Comparison of ENCODE assay signal across 22 cellular contexts in genomic region chr4:105625214-105625613, GRCh38.
"Had no signal": no experiment of that assay in that cellular context is flagged by ENCODE, and none has a peak within 500 bp of the region (broad histone marks: within the 10 kb centered on the region; RNA-seq: fewer than 3 reads in every experiment).

No MANE protein-coding gene starts in this region.

- H3K9me3 ChIP-seq: Peyer's patch had no signal

- FAIRE-seq: bronchial epithelial cell had no signal

- H3K9me3 Mint-ChIP-seq: activated CD4-positive, alpha-beta T cell treated with anti-CD3 and anti-CD28 coated beads, Interleukin-2, amount 10 ng/mL, durations not matched to agents 24 days and 14 days; activated naive CD4-positive, alpha-beta T cell treated with anti-CD3 and anti-CD28 coated beads, Interleukin-2, amount 50 U/mL, for 24 hours; activated T-cell treated with anti-CD3 and anti-CD28 coated beads, Interleukin-2, amount 50 U/mL, for 24 hours; activated T-helper 1 cell treated with anti-CD3 and anti-CD28 coated beads, Interleukin-12 subunit alpha, Interleukin-12 subunit beta, Interleukin-2, Interleukin-4 antibody, amounts not matched to agents 30 ng/mL and 10 ng/mL and 1 ng/mL, durations not matched to agents 14 hours and 24 hours and 36 hours; T-helper 1 cell treated with Interleukin-12 subunit alpha and Interleukin-12 subunit beta and Interleukin-4 antibody, amounts not matched to agents 30 μg/mL and 1 μg/mL, for 36 hours had no signal

- H3K4me1 Mint-ChIP-seq: activated CD4-positive, alpha-beta T cell treated with anti-CD3 and anti-CD28 coated beads, Interleukin-2, amount 10 ng/mL, durations not matched to agents 24 days and 14 days; activated naive CD4-positive, alpha-beta T cell treated with anti-CD3 and anti-CD28 coated beads, Interleukin-2, amount 50 U/mL, for 24 hours had no signal

- DNase-seq: activated CD4-positive, alpha-beta T cell treated with anti-CD3 and anti-CD28 coated beads, Interleukin-2, amount 10 ng/mL, durations not matched to agents 24 days and 14 days; activated CD4-positive, alpha-beta T cell treated with anti-CD3 and anti-CD28 coated beads, Interleukin-2, amount 50 U/mL, for 48 hours; activated CD4-positive, CD25-positive, alpha-beta regulatory T cell treated with anti-CD3 and anti-CD28 coated beads, Interleukin-2, amount 50 U/mL, for 72 hours; activated CD8-positive, alpha-beta memory T cell treated with anti-CD3 and anti-CD28 coated beads, Interleukin-2, amount 10 ng/mL, durations not matched to agents 7 days and 5 days; activated effector memory CD4-positive, alpha-beta T cell treated with Interleukin-2 at 50 U/mL for 16 hours; activated naive CD4-positive, alpha-beta T cell; activated T-cell treated with anti-CD3 and anti-CD28 coated beads, Interleukin-2, amount 50 U/mL, for 24 hours; central memory CD4-positive, alpha-beta T cell; Kasumi-1; NCI-H1048; NCI-H146; NCI-H187 treated with DMSO at 0.1 percent for 48 hours; NCI-H2081 treated with DMSO at 0.1 percent for 48 hours; NCI-H524 treated with DMSO at 0.1 percent for 48 hours; NCI-H774; NK-92 treated with Interleukin-12 subunit alpha and Interleukin-12 subunit beta, amount 100 ng/mL, for 24 hours; SHP77 had no signal

- H3K27me3 ChIP-seq: Peyer's patch had no signal

- ATAC-seq: activated CD8-positive, alpha-beta memory T cell treated with anti-CD3 and anti-CD28 coated beads, Interleukin-2, amount 10 ng/mL, durations not matched to agents 7 days and 5 days had no signal

- H3K27ac Mint-ChIP-seq: activated CD4-positive, alpha-beta T cell treated with anti-CD3 and anti-CD28 coated beads, Interleukin-2, amount 10 ng/mL, durations not matched to agents 24 days and 14 days; activated CD8-positive, alpha-beta memory T cell treated with anti-CD3 and anti-CD28 coated beads, Interleukin-2, amount 10 ng/mL, durations not matched to agents 7 days and 5 days; activated naive CD4-positive, alpha-beta T cell treated with anti-CD3 and anti-CD28 coated beads, Interleukin-2, amount 50 U/mL, for 24 hours; activated T-cell treated with anti-CD3 and anti-CD28 coated beads, Interleukin-2, amount 50 U/mL, for 24 hours; activated T-helper 1 cell treated with anti-CD3 and anti-CD28 coated beads, Interleukin-12 subunit alpha, Interleukin-12 subunit beta, Interleukin-2, Interleukin-4 antibody, amounts not matched to agents 30 ng/mL and 10 ng/mL and 1 ng/mL, durations not matched to agents 14 hours and 24 hours and 36 hours; T-helper 1 cell treated with Interleukin-12 subunit alpha and Interleukin-12 subunit beta and Interleukin-4 antibody, amounts not matched to agents 30 μg/mL and 1 μg/mL, for 36 hours had no signal

- H3K4me3 ChIP-seq: Peyer's patch had no signal

- H3K4me3 Mint-ChIP-seq: activated CD4-positive, alpha-beta T cell treated with anti-CD3 and anti-CD28 coated beads, Interleukin-2, amount 10 ng/mL, durations not matched to agents 24 days and 14 days; activated CD8-positive, alpha-beta memory T cell treated with anti-CD3 and anti-CD28 coated beads, Interleukin-2, amount 10 ng/mL, durations not matched to agents 7 days and 5 days; activated naive CD4-positive, alpha-beta T cell treated with anti-CD3 and anti-CD28 coated beads, Interleukin-2, amount 50 U/mL, for 24 hours; activated T-cell treated with anti-CD3 and anti-CD28 coated beads, Interleukin-2, amount 50 U/mL, for 24 hours; activated T-helper 1 cell treated with anti-CD3 and anti-CD28 coated beads, Interleukin-12 subunit alpha, Interleukin-12 subunit beta, Interleukin-2, Interleukin-4 antibody, amounts not matched to agents 30 ng/mL and 10 ng/mL and 1 ng/mL, durations not matched to agents 14 hours and 24 hours and 36 hours; T-helper 1 cell treated with Interleukin-12 subunit alpha and Interleukin-12 subunit beta and Interleukin-4 antibody, amounts not matched to agents 30 μg/mL and 1 μg/mL, for 36 hours had no signal

- H3K36me3 Mint-ChIP-seq: activated CD8-positive, alpha-beta memory T cell treated with anti-CD3 and anti-CD28 coated beads, Interleukin-2, amount 10 ng/mL, durations not matched to agents 7 days and 5 days; activated naive CD4-positive, alpha-beta T cell treated with anti-CD3 and anti-CD28 coated beads, Interleukin-2, amount 50 U/mL, for 24 hours had no signal

- H3K36me3 ChIP-seq: Peyer's patch had no signal
